ENCODE assay signal across 12 cellular contexts in the genomic region with DNA sequence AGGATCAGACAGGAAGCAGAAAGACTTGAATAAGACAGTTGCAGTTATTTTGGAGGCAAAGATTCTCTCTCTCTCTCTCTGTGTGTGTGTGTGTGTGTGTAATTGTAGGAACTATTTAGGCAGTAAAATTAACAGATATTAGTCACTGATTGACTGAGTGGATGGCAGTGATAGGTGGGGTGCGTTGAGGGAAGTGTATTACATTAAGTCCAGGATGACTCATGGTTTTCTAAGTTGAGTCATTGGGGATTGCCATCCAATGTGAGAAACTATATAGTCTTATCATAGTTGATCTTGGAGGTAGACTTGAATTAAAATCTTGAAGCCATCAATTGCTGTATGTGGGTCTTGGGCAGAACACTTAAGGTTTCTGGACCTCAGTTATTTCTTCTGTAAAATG.
A peak's percentile ranks its signal among the peaks of the same experiment; 100 is the strongest.
DNase-seq lines count a peak whose midpoint lies in the region; ATAC-seq and TF ChIP-seq lines count a peak whose summit lies in the region.
"Had no signal": no experiment of that assay in that cellular context is flagged by ENCODE, and none has a peak within 500 bp of the region (broad histone marks: within the 10 kb centered on the region; RNA-seq: fewer than 3 reads in every experiment).

No MANE protein-coding gene starts in this region.

- no peaks in the 10 kb centered on the region for H3K4me1 Mint-ChIP-seq in activated naive CD8-positive, alpha-beta T cell treated with anti-CD3 and anti-CD28 coated beads for 36 hours
- H3K4me1 Mint-ChIP-seq: T-cell had no signal

- ATAC-seq in GM18520 (IDR thresholded peaks at IDR 0.05; ENCODE audit: unreplicated experiment): peak; percentile 87
- ATAC-seq in HG02678 (IDR thresholded peaks at IDR 0.05; ENCODE audit: unreplicated experiment): peak; percentile 74
- ATAC-seq in SK-N-SH treated with all-trans-retinoic acid at 6 μM for 48 hours: no peak
- ATAC-seq in HG03520 (IDR thresholded peaks at IDR 0.05; ENCODE audit: unreplicated experiment): no peak
- ATAC-seq: pancreas, T-cell had no signal

- no peak overlapping the region for H3K27ac Mint-ChIP-seq in activated naive CD8-positive, alpha-beta T cell treated with anti-CD3 and anti-CD28 coated beads for 36 hours
- H3K27ac Mint-ChIP-seq: activated T-cell treated with anti-CD3 and anti-CD28 coated beads, Interleukin-2, amount 50 U/mL, for 24 hours; T-cell had no signal

- no peaks in the 10 kb centered on the region for H3K27me3 Mint-ChIP-seq in activated naive CD8-positive, alpha-beta T cell treated with anti-CD3 and anti-CD28 coated beads for 36 hours

- no peaks in the 10 kb centered on the region for H3K36me3 Mint-ChIP-seq in activated naive CD8-positive, alpha-beta T cell treated with anti-CD3 and anti-CD28 coated beads for 36 hours
- H3K36me3 Mint-ChIP-seq: T-cell had no signal

- peaks cover 5% of the 10 kb centered on the region for H3K9me3 Mint-ChIP-seq in activated naive CD8-positive, alpha-beta T cell treated with anti-CD3 and anti-CD28 coated beads for 36 hours

- DNase-seq in RPMI7951 (ENCODE audit: low read depth) (peak; percentile 92), kidney glomerular epithelial cell (lab: John Stamatoyannopoulos, UW) (peak; percentile 24), DMS 273 treated with DMSO at 0.1 percent for 48 hours (lab: John Stamatoyannopoulos, UW) (no peak)
- no peak for DNase-seq in activated naive CD8-positive, alpha-beta T cell treated with anti-CD3 and anti-CD28 coated beads for 36 hours
- DNase-seq: activated T-cell treated with anti-CD3 and anti-CD28 coated beads, Interleukin-2, amount 50 U/mL, for 24 hours; NCI-H2171; pancreas; T-cell had no signal

- H3K4me3 Mint-ChIP-seq in activated naive CD8-positive, alpha-beta T cell treated with anti-CD3 and anti-CD28 coated beads for 36 hours: no peak overlapping the region
- H3K4me3 Mint-ChIP-seq: activated T-cell treated with anti-CD3 and anti-CD28 coated beads, Interleukin-2, amount 50 U/mL, for 24 hours; T-cell had no signal

TF ChIP-seq in SK-N-SH treated with all-trans-retinoic acid at 6 μM for 48 hours, 23 proteins besides CTCF, POLR2A, EP300 and RAD21:
- TF ChIP-seq ESRRG (CRISPR knock-in tag; IDR thresholded peaks at IDR 0.05) (no peak), ZNF565 (CRISPR knock-in tag; conservative IDR thresholded peaks at IDR 0.05; ENCODE audit: low read depth) (no peak), ARNTL (CRISPR knock-in tag; IDR thresholded peaks at IDR 0.05; ENCODE audit: borderline replicate concordance, low read depth) (no peak), OSR1 (CRISPR knock-in tag; IDR thresholded peaks at IDR 0.05) (no peak), CREB5 (CRISPR knock-in tag; IDR thresholded peaks at IDR 0.05; ENCODE audit: low read depth) (no peak)

Comparison
In these comparisons a context has a peak if more than half of its experiments do, and no peak if none do; other contexts are left out.
1. ATAC-seq: peak in GM18520 (single experiment) and HG02678 (single experiment); none in SK-N-SH treated with all-trans-retinoic acid at 6 μM for 48 hours (single experiment) and HG03520 (single experiment).
2. DNase-seq: peak in RPMI7951 (single experiment) and kidney glomerular epithelial cell (single experiment); none in activated naive CD8-positive, alpha-beta T cell treated with anti-CD3 and anti-CD28 coated beads for 36 hours (single experiment) and DMS 273 treated with DMSO at 0.1 percent for 48 hours (single experiment).